ENCODE assay signal across 8 cellular contexts in genomic region chr12:59834659-59835474, GRCh38.
DNase-seq lines count a peak whose midpoint lies in the region; ATAC-seq and TF ChIP-seq lines count a peak whose summit lies in the region.

No MANE protein-coding gene starts in this region.

- TF ChIP-seq CTCF in fibroblast of pulmonary artery (IDR thresholded peaks at IDR 0.05; ENCODE audit: low read length, missing control alignments) (peak; percentile 51), upper lobe of left lung (IDR thresholded peaks at IDR 0.05) (peak; percentile 23 to 47 (median 32))

- H3K27ac Mint-ChIP-seq in stimulated activated naive CD8-positive, alpha-beta T cell treated with anti-CD3 and anti-CD28 coated beads, Interleukin-15, amount 100 ng/mL, for 72 hours = no peak overlapping the region

- H3K9me3 ChIP-seq in upper lobe of left lung = no peaks in the 10 kb centered on the region

- ATAC-seq in GM21367 (IDR thresholded peaks at IDR 0.05; ENCODE audit: unreplicated experiment) (peak; percentile 59), upper lobe of left lung (ENCODE audit: low FRiP score in 2 of 2) (peak in 1 of 2 donors; percentile 43), HG03108 (IDR thresholded peaks at IDR 0.05; ENCODE audit: unreplicated experiment) (no peak)
- ATAC-seq in stimulated activated naive CD8-positive, alpha-beta T cell treated with anti-CD3 and anti-CD28 coated beads, Interleukin-15, amount 100 ng/mL, for 72 hours = no peak

- H3K27ac ChIP-seq in upper lobe of left lung = no peak overlapping the region

- WGBS in upper lobe of left lung, 2 donors = 66 to 78% methylated on average over 2 of the region's 2 CpGs

- peaks cover 8% of the 10 kb centered on the region for H3K27me3 Mint-ChIP-seq in stimulated activated naive CD8-positive, alpha-beta T cell treated with anti-CD3 and anti-CD28 coated beads, Interleukin-15, amount 100 ng/mL, for 72 hours

- no peaks in the 10 kb centered on the region for H3K9me3 Mint-ChIP-seq in stimulated activated naive CD8-positive, alpha-beta T cell treated with anti-CD3 and anti-CD28 coated beads, Interleukin-15, amount 100 ng/mL, for 72 hours

- H3K27me3 ChIP-seq in upper lobe of left lung = no peaks in the 10 kb centered on the region

- H3K4me3 ChIP-seq in fibroblast of pulmonary artery (replicated peaks; ENCODE audit: low read depth, low read length) = no peak overlapping the region
- no peak overlapping the region for H3K4me3 ChIP-seq in upper lobe of left lung

- TF ChIP-seq POLR2A in upper lobe of left lung (IDR thresholded peaks at IDR 0.05) = no peak

- no peaks in the 10 kb centered on the region for H3K36me3 ChIP-seq in upper lobe of left lung

- H3K4me3 Mint-ChIP-seq in stimulated activated naive CD8-positive, alpha-beta T cell treated with anti-CD3 and anti-CD28 coated beads, Interleukin-15, amount 100 ng/mL, for 72 hours = no peak overlapping the region

- DNase-seq in COR-L47 (lab: John Stamatoyannopoulos, UW) (peak; percentile 6), OCI-M1 (lab: John Stamatoyannopoulos, UW) (peak; percentile 72), fibroblast of pulmonary artery (ENCODE audit: low read depth) (peak; percentile 41), upper lobe of left lung (no peak)
- DNase-seq in stimulated activated CD4-positive, alpha-beta T cell treated with anti-CD3 and anti-CD28 coated beads, Interleukin-1b, Interleukin-23, amount 100 ng/mL, for 48 hours = no peak
- DNase-seq in stimulated activated naive CD8-positive, alpha-beta T cell treated with anti-CD3 and anti-CD28 coated beads, Interleukin-15, amount 100 ng/mL, for 72 hours = no peak

- H3K4me1 Mint-ChIP-seq in stimulated activated naive CD8-positive, alpha-beta T cell treated with anti-CD3 and anti-CD28 coated beads, Interleukin-15, amount 100 ng/mL, for 72 hours = no peaks in the 10 kb centered on the region

- no peaks in the 10 kb centered on the region for H3K4me1 ChIP-seq in upper lobe of left lung

- TF ChIP-seq EP300 in upper lobe of left lung (IDR thresholded peaks at IDR 0.05) = no peak

Comparison
In these comparisons a context has a peak if more than half of its experiments do, and no peak if none do; other contexts are left out.
1. DNase-seq: peak in COR-L47 (single experiment), OCI-M1 (single experiment) and fibroblast of pulmonary artery (single experiment); none in upper lobe of left lung (0 of 2), stimulated activated CD4-positive, alpha-beta T cell treated with anti-CD3 and anti-CD28 coated beads, Interleukin-1b, Interleukin-23, amount 100 ng/mL, for 48 hours (single experiment) and stimulated activated naive CD8-positive, alpha-beta T cell treated with anti-CD3 and anti-CD28 coated beads, Interleukin-15, amount 100 ng/mL, for 72 hours (0 of 2).